Comparison of ENCODE assay signal across 8 cellular contexts in the genomic region with DNA sequence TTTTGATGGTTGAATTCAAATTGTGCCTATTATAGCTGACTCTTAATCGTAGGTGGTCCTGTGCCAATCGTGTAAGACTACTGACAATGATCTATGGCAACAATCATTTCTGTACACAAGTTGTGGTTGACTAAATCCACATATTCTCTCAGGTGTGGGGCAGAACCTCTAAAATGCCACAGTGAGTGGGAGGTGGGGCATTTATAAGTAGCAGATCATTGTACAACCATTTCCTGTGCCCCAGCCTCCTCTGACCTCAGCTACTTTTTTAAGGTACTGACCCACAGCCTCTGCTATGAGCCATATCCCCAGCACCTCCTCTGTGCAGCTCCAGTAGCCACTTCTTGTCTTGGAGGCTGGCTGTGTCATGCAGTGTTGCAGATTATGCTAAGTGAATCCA. TPM values are rescaled to one million over a fixed set of nuclear protein-coding genes. Genes with fewer than 3 reads are reported as not detected.
DNase-seq lines count a peak whose midpoint lies in the region; ATAC-seq and TF ChIP-seq lines count a peak whose summit lies in the region.

No MANE protein-coding gene starts in this region.

- H3K4me1 ChIP-seq in breast epithelium (peaks cover 0 to 21% of the 10 kb centered on the region in 2 donors), stomach (peaks cover 26 to 53% (median 44%) of the 10 kb centered on the region in 4 donors)

- H3K4me3 ChIP-seq in breast epithelium (no peak overlapping the region), stomach (no peak overlapping the region), lower leg skin (ENCODE audit: low read depth, poor library complexity, severe bottlenecking) (no peak overlapping the region)

- intact Hi-C loops in breast epithelium (cut with DNase I; ENCODE audit: low total_unique reads) = no loop called here
- intact Hi-C loops in stomach (cut with DNase I; ENCODE audit: low total_unique reads) = no loop called here
- intact Hi-C loops in lower leg skin (cut with DNase I; ENCODE audit: low total_unique reads) = no loop called here

- TF ChIP-seq CTCF in C4-2B (conservative IDR thresholded peaks at IDR 0.05) (no peak), breast epithelium (IDR thresholded peaks at IDR 0.05) (no peak), stomach (IDR thresholded peaks at IDR 0.05) (no peak), lower leg skin (IDR thresholded peaks at IDR 0.05) (no peak)

- H3K9me3 ChIP-seq in breast epithelium = no peaks in the 10 kb centered on the region
- no peaks in the 10 kb centered on the region for H3K9me3 ChIP-seq in stomach

- H3K27me3 ChIP-seq in breast epithelium (no peaks in the 10 kb centered on the region), stomach (no peaks in the 10 kb centered on the region)

- H3K27ac ChIP-seq in C4-2B (peak overlapping the region; percentile 42; the same call in 1 of the 2 replicates), breast epithelium (peak overlapping the region; percentile 64 to 92), stomach (peak overlapping the region in 4 of 5 donors; percentile 3 to 90 (median 74))

- 50 to 72% (median 54%) methylated on average over 2 of the region's 2 CpGs for WGBS in stomach, 5 donors
- 63 to 65% methylated on average over 2 of the region's 2 CpGs for WGBS in lower leg skin, 2 donors

- TF ChIP-seq POLR2A in breast epithelium (IDR thresholded peaks at IDR 0.05) = no peak
- TF ChIP-seq POLR2A in stomach (IDR thresholded peaks at IDR 0.05) = no peak
- no peak for TF ChIP-seq POLR2A in lower leg skin (IDR thresholded peaks at IDR 0.05)

- DNase-seq in HK-2 (ENCODE audit: unreplicated experiment) (peak; percentile 68), breast epithelium (ENCODE audit: low spot score in 2 of 2) (no peak), stomach (no peak), dedifferentiated amniotic fluid mesenchymal stem cell (ENCODE audit: extremely low spot score) (no peak), lower leg skin (ENCODE audit: low spot score in 2 of 2) (no peak)

- no peak for TF ChIP-seq EP300 in stomach (IDR thresholded peaks at IDR 0.05)

- H3K36me3 ChIP-seq in breast epithelium = no peaks in the 10 kb centered on the region
- no peaks in the 10 kb centered on the region for H3K36me3 ChIP-seq in stomach

- ATAC-seq in GM19397 (IDR thresholded peaks at IDR 0.05; ENCODE audit: unreplicated experiment) (peak; percentile 54), HG02571 (IDR thresholded peaks at IDR 0.05; ENCODE audit: unreplicated experiment) (no peak)

RNA-seq across cellular contexts. Expression of a gene that starts 48.6 kb away (rescaled TPM):
- total RNA-seq in breast epithelium = 10 to 100 TPM; 33.0 to 66.9 (median 62.3) TPM
- total RNA-seq in stomach = 1,000 to 10,000 TPM in 1 of 5 donors, 100 to 1,000 TPM in 1, 10 to 100 TPM in 2, 1 to 10 TPM in 1; 4.7 to 1,062 (median 44.6) TPM
- 1 to 10 TPM; 2.5 to 3.7 (median 3.5) TPM for polyA plus RNA-seq in stomach
- 100 to 1,000 TPM in 2 of 4 donors, 10 to 100 TPM in 2; 32.2 to 148 (median 67.7) TPM for total RNA-seq in lower leg skin
